In the genomic region with DNA sequence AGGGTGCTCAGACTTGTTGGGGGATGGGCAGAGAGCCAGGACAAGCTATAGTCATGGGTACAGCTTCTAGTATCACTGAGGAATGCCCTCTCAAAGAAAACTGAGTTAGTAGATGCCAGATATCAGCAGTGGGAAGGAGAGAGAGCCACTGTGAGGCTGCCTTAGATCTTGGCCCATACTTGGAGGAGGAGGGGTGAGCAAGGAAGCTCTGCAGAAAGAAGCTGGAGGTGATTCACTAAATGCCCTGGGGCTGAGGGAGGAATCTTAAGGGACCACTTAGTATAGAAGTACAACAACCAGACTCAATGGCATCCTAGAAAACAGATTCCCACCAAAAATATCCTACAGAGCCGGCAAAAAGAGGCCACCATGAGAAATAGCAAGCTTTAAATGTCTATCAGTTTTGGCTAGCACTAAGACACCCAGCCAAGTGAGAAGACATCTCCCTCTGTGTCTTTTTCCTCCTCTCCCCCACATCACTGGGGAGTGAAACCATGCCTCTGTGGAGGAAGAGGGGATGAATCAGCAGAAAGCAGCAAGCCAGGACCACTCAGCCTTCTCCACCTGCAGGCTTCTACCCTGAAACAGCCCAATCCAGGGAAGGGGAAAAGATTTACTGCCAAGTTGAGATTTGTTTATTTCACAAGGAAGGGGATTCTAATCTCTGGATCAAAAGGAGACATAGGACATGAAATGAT, we compare ENCODE assay signal across 19 cellular contexts.
DNase-seq lines count a peak whose midpoint lies in the region; ATAC-seq, FAIRE-seq and TF ChIP-seq lines count a peak whose summit lies in the region.
"Had no signal": no experiment of that assay in that cellular context is flagged by ENCODE, and none has a peak within 500 bp of the region (broad histone marks: within the 10 kb centered on the region; RNA-seq: fewer than 3 reads in every experiment).

No MANE protein-coding gene starts in this region.

- TF ChIP-seq POLR2A in breast epithelium (IDR thresholded peaks at IDR 0.05): no peak

- H3K4me2 ChIP-seq in OCI-LY3 (ENCODE audit: low read length) (peak overlapping the region; percentile 68; the same call in 1 of the 2 replicates), astrocyte (ENCODE audit: low read length) (no peak overlapping the region)

- H3K4me3 Mint-ChIP-seq in MCF 10A (ENCODE audit: unreplicated experiment): no peak overlapping the region
- no peak overlapping the region for H3K4me3 Mint-ChIP-seq in astrocyte (ENCODE audit: unreplicated experiment)
- H3K4me3 Mint-ChIP-seq: effector memory CD8-positive, alpha-beta T cell; stimulated activated naive B cell treated with anti-CD40 and anti-IgM and Interleukin-4, amounts not matched to agents 10 μg/mL and 1 μg/mL and 100 μg/mL, for 72 hours; T-helper 17 cell had no signal

- H3K27me3 Mint-ChIP-seq in MCF 10A (ENCODE audit: insufficient read depth, unreplicated experiment): no peaks in the 10 kb centered on the region
- H3K27me3 Mint-ChIP-seq in astrocyte (ENCODE audit: low read depth, unreplicated experiment): peaks cover 8% of the 10 kb centered on the region
- H3K27me3 Mint-ChIP-seq: effector memory CD8-positive, alpha-beta T cell; T-helper 17 cell had no signal

- H3K79me2 ChIP-seq in OCI-LY3 (ENCODE audit: low read length) (no peaks in the 10 kb centered on the region), astrocyte (ENCODE audit: insufficient read depth, low read length) (no peaks in the 10 kb centered on the region)

- H4K20me1 ChIP-seq in OCI-LY3 (ENCODE audit: insufficient read depth, low read length) (no peaks in the 10 kb centered on the region), astrocyte (ENCODE audit: insufficient read depth, low read length) (no peaks in the 10 kb centered on the region)

- H3K36me3 ChIP-seq in breast epithelium: no peaks in the 10 kb centered on the region
- peaks cover 21% of the 10 kb centered on the region for H3K36me3 ChIP-seq in OCI-LY3 (replicated peaks; ENCODE audit: low read depth, low read length)
- H3K36me3 ChIP-seq in astrocyte (ENCODE audit: insufficient read depth, low read length): no peaks in the 10 kb centered on the region
- H3K36me3 ChIP-seq: right atrium auricular region, vagina had no signal

- H3K9ac ChIP-seq in OCI-LY3 (ENCODE audit: low read length) (peak overlapping the region; percentile 69; the same call in 1 of the 2 replicates), astrocyte (ENCODE audit: low read length) (no peak overlapping the region)

- no peaks in the 10 kb centered on the region for H3K27me3 ChIP-seq in breast epithelium
- H3K27me3 ChIP-seq in OCI-LY3 (ENCODE audit: low read depth, low read length): no peaks in the 10 kb centered on the region
- no peaks in the 10 kb centered on the region for H3K27me3 ChIP-seq in astrocyte (ENCODE audit: insufficient read depth, low read length)
- H3K27me3 ChIP-seq: right atrium auricular region, vagina had no signal

- H3K27ac Mint-ChIP-seq in MCF 10A (ENCODE audit: low read depth, unreplicated experiment): no peak overlapping the region
- peak overlapping the region; percentile 12 for H3K27ac Mint-ChIP-seq in astrocyte (ENCODE audit: unreplicated experiment)
- H3K27ac Mint-ChIP-seq: effector memory CD8-positive, alpha-beta T cell; stimulated activated naive B cell treated with anti-CD40 and anti-IgM and Interleukin-4, amounts not matched to agents 10 μg/mL and 1 μg/mL and 100 μg/mL, for 72 hours; T-helper 17 cell had no signal

- H3K9me3 ChIP-seq in breast epithelium (no peaks in the 10 kb centered on the region), OCI-LY3 (ENCODE audit: insufficient read depth, low read length) (no peaks in the 10 kb centered on the region; the same call in 1 of the 2 replicates), astrocyte (ENCODE audit: insufficient read depth, low read depth, low read length) (peaks cover 5% of the 10 kb centered on the region)
- H3K9me3 ChIP-seq: right atrium auricular region, vagina had no signal

- FAIRE-seq in astrocyte (lab: Jason Lieb, UNC): peak; percentile 13

- no peak for TF ChIP-seq CTCF in MCF 10A (IDR thresholded peaks at IDR 0.05; ENCODE audit: unreplicated experiment)
- TF ChIP-seq CTCF in breast epithelium (IDR thresholded peaks at IDR 0.05): no peak
- TF ChIP-seq CTCF in OCI-LY3 (IDR thresholded peaks at IDR 0.05; ENCODE audit: low read depth, low read length): no peak
- TF ChIP-seq CTCF in astrocyte (IDR thresholded peaks at IDR 0.05; ENCODE audit: insufficient read depth, low read depth, low read length): no peak

- H3K9me3 Mint-ChIP-seq in MCF 10A (ENCODE audit: unreplicated experiment): peaks cover 7% of the 10 kb centered on the region
- peaks cover 3% of the 10 kb centered on the region for H3K9me3 Mint-ChIP-seq in astrocyte (ENCODE audit: unreplicated experiment)
- H3K9me3 Mint-ChIP-seq: stimulated activated naive B cell treated with anti-CD40 and anti-IgM and Interleukin-4, amounts not matched to agents 10 μg/mL and 1 μg/mL and 100 μg/mL, for 72 hours had no signal

- no peak overlapping the region for H3K4me3 ChIP-seq in breast epithelium
- H3K4me3 ChIP-seq in OCI-LY3 (ENCODE audit: low read length): no peak overlapping the region
- H3K4me3 ChIP-seq in astrocyte (ENCODE audit: insufficient read depth, low read depth, low read length): no peak overlapping the region
- H3K4me3 ChIP-seq: right atrium auricular region, vagina had no signal

- H3K27ac ChIP-seq in breast epithelium (no peak overlapping the region), OCI-LY3 (ENCODE audit: low read length) (peak overlapping the region; percentile 89), astrocyte (ENCODE audit: low read depth, low read length) (no peak overlapping the region)
- H3K27ac ChIP-seq: right atrium auricular region, vagina had no signal

- POLR2A ChIA-PET in MCF 10A (lab: Yijun Ruan, JAX): no interaction called here

- H3K36me3 Mint-ChIP-seq in MCF 10A (ENCODE audit: insufficient read depth, unreplicated experiment) (no peaks in the 10 kb centered on the region), astrocyte (ENCODE audit: low read depth, unreplicated experiment) (no peaks in the 10 kb centered on the region)

- CTCF ChIA-PET in MCF 10A (lab: Yijun Ruan, JAX): no interaction called here

- H3K4me1 Mint-ChIP-seq in MCF 10A (ENCODE audit: insufficient read depth, unreplicated experiment): peaks cover 11% of the 10 kb centered on the region
- H3K4me1 Mint-ChIP-seq in astrocyte (ENCODE audit: low read depth, unreplicated experiment): peaks cover 31% of the 10 kb centered on the region

- BruUV-seq in MCF 10A (replicated peaks; lab: Mats Ljungman, UMichigan): no TSS peak

- peak; percentile 29 for DNase-seq in MCF 10A (ENCODE audit: unreplicated experiment)
- no peak for DNase-seq in breast epithelium (ENCODE audit: low spot score in 2 of 2)
- DNase-seq in astrocyte (ENCODE audit: low read depth): peak; percentile 6
- DNase-seq in renal cortical epithelial cell (ENCODE audit: low read depth): peak; percentile 38
- DNase-seq in effector CD4-positive, alpha-beta T cell: no peak
- DNase-seq: DMS79 treated with DMSO at 0.1 percent for 48 hours; effector memory CD8-positive, alpha-beta T cell; H7; left cardiac atrium; NCI-H1092; NCI-H446; stimulated activated CD4-positive, alpha-beta T cell treated with anti-CD3 and anti-CD28 coated beads, Interleukin-4, amount 100 ng/mL, for 24 hours; stimulated activated naive B cell treated with anti-CD40 and anti-IgM and Interleukin-4, amounts not matched to agents 10 μg/mL and 1 μg/mL and 100 μg/mL, for 72 hours; T-helper 17 cell had no signal

- H3K4me1 ChIP-seq in breast epithelium: no peaks in the 10 kb centered on the region
- peaks cover 73% of the 10 kb centered on the region for H3K4me1 ChIP-seq in OCI-LY3 (ENCODE audit: low read length)
- no peaks in the 10 kb centered on the region for H3K4me1 ChIP-seq in astrocyte (ENCODE audit: insufficient read depth, low read length)
- H3K4me1 ChIP-seq: right atrium auricular region, vagina had no signal

- intact Hi-C loops in MCF 10A (cut with micrococcal nuclease): loop anchor here (10.0 kb wide), 1 partner anchor 285 kb away; the partner anchor contains the start of gene STT3B
- intact Hi-C loops in breast epithelium (cut with DNase I; ENCODE audit: low total_unique reads): no loop called here

- peak overlapping the region; percentile 50 for H2AFZ ChIP-seq in OCI-LY3 (ENCODE audit: low read depth, low read length)
- H2AFZ ChIP-seq in astrocyte (ENCODE audit: low read depth, low read length): no peak overlapping the region

- ATAC-seq in GM18502 (IDR thresholded peaks at IDR 0.05; ENCODE audit: poor library complexity, unreplicated experiment): no peak
- ATAC-seq in GM21526 (IDR thresholded peaks at IDR 0.05; ENCODE audit: low FRiP score, unreplicated experiment): no peak
- ATAC-seq: effector memory CD8-positive, alpha-beta T cell; stimulated activated naive B cell treated with anti-CD40 and anti-IgM and Interleukin-4, amounts not matched to agents 10 μg/mL and 1 μg/mL and 100 μg/mL, for 72 hours; T-helper 17 cell had no signal

Comparison
In these comparisons a context has a peak if more than half of its experiments do, and no peak if none do; other contexts are left out.
1. DNase-seq: peak in MCF 10A (single experiment), astrocyte (single experiment) and renal cortical epithelial cell (single experiment); none in breast epithelium (0 of 2) and effector CD4-positive, alpha-beta T cell (single experiment).